Comparison of ENCODE assay signal across 10 cellular contexts in genomic region chr6:158313989-158314388, GRCh38. TPM values are rescaled to one million over a fixed set of nuclear protein-coding genes. Genes with fewer than 3 reads are reported as not detected.
DNase-seq lines count a peak whose midpoint lies in the region; ATAC-seq and TF ChIP-seq lines count a peak whose summit lies in the region.
"Had no signal": no experiment of that assay in that cellular context is flagged by ENCODE, and none has a peak within 500 bp of the region (broad histone marks: within the 10 kb centered on the region; RNA-seq: fewer than 3 reads in every experiment).

No MANE protein-coding gene starts in this region.

- H3K79me2 ChIP-seq in neural progenitor cell (ENCODE audit: low read depth): peaks cover 42% of the 10 kb centered on the region

- H3K9me3 ChIP-seq in WERI-Rb-1 (ENCODE audit: severe bottlenecking): no peaks in the 10 kb centered on the region
- no peaks in the 10 kb centered on the region for H3K9me3 ChIP-seq in aorta (ENCODE audit: control insufficient read depth, low read length)
- no peaks in the 10 kb centered on the region for H3K9me3 ChIP-seq in neural progenitor cell (ENCODE audit: low read depth)

- peaks cover 56% of the 10 kb centered on the region for H3K36me3 Mint-ChIP-seq in neural progenitor cell
- H3K36me3 Mint-ChIP-seq in endothelial cell (ENCODE audit: low read depth, unreplicated experiment): peaks cover 40% of the 10 kb centered on the region

- H3K4me1 ChIP-seq in aorta (ENCODE audit: control insufficient read depth in 1 of 2, insufficient read depth in 2 of 2, low read length in 2 of 2) (no peaks in the 10 kb centered on the region), neural progenitor cell (no peaks in the 10 kb centered on the region)

- peak; percentile 70 for ATAC-seq in HG02981 (IDR thresholded peaks at IDR 0.05; ENCODE audit: unreplicated experiment)
- no peak for ATAC-seq in aorta (ENCODE audit: low FRiP score)

- peak overlapping the region; percentile 85 for H3K27ac ChIP-seq in WERI-Rb-1
- no peak overlapping the region for H3K27ac ChIP-seq in aorta (ENCODE audit: low read depth in 1 of 2, low read length in 2 of 2)
- H3K27ac ChIP-seq in neural progenitor cell: no peak overlapping the region
- H3K27ac ChIP-seq: PC-9 had no signal

- intact Hi-C loops in aorta (cut with DNase I): no loop called here

- peaks cover 48% of the 10 kb centered on the region for H3K36me3 ChIP-seq in WERI-Rb-1
- H3K36me3 ChIP-seq in aorta (ENCODE audit: control insufficient read depth in 1 of 2, insufficient read depth in 2 of 2, low read length in 1 of 2): no peaks in the 10 kb centered on the region
- H3K36me3 ChIP-seq in neural progenitor cell: peaks cover 14% of the 10 kb centered on the region

- no peak overlapping the region for H3K4me2 ChIP-seq in neural progenitor cell
- H3K4me2 ChIP-seq: PC-9 had no signal

- H3K27me3 ChIP-seq in WERI-Rb-1 (ENCODE audit: insufficient read depth, low read depth, severe bottlenecking): no peaks in the 10 kb centered on the region
- no peaks in the 10 kb centered on the region for H3K27me3 ChIP-seq in aorta (ENCODE audit: control insufficient read depth in 1 of 2, insufficient read depth in 2 of 2, low read length in 1 of 2)
- H3K27me3 ChIP-seq in neural progenitor cell: no peaks in the 10 kb centered on the region

- H4K20me1 ChIP-seq in neural progenitor cell (ENCODE audit: low read depth): no peaks in the 10 kb centered on the region

- H3K4me1 Mint-ChIP-seq in neural progenitor cell: peaks cover 15% of the 10 kb centered on the region
- no peaks in the 10 kb centered on the region for H3K4me1 Mint-ChIP-seq in endothelial cell (ENCODE audit: unreplicated experiment)

- no peak overlapping the region for H3K9ac ChIP-seq in neural progenitor cell

- H3F3A ChIP-seq in neural progenitor cell (ENCODE audit: low read depth): no peaks in the 10 kb centered on the region

- 80 to 85% methylated on average over 9 of the region's 9 CpGs for WGBS in aorta, 2 donors

- no peak overlapping the region for H3K4me3 ChIP-seq in WERI-Rb-1 (ENCODE audit: low read depth, low read length)
- no peak overlapping the region for H3K4me3 ChIP-seq in aorta (ENCODE audit: low read length in 2 of 2)
- no peak overlapping the region for H3K4me3 ChIP-seq in neural progenitor cell
- H3K4me3 ChIP-seq: PC-9 had no signal

- H3K27me3 Mint-ChIP-seq in neural progenitor cell (ENCODE audit: insufficient read depth, low read depth) (no peaks in the 10 kb centered on the region), endothelial cell (ENCODE audit: unreplicated experiment) (peaks cover 3% of the 10 kb centered on the region)
- H3K27me3 Mint-ChIP-seq: CD8-positive, alpha-beta memory T cell had no signal

- H3K9me3 Mint-ChIP-seq in neural progenitor cell (peaks cover 25% of the 10 kb centered on the region), endothelial cell (ENCODE audit: unreplicated experiment) (no peaks in the 10 kb centered on the region)
- H3K9me3 Mint-ChIP-seq: CD8-positive, alpha-beta memory T cell had no signal

- no peak overlapping the region for H2AFZ ChIP-seq in neural progenitor cell (replicated peaks)
- H2AFZ ChIP-seq: PC-9 had no signal

- no peak for TF ChIP-seq CTCF in WERI-Rb-1 (IDR thresholded peaks at IDR 0.05; ENCODE audit: low read depth, low read length)
- TF ChIP-seq CTCF in neural progenitor cell (IDR thresholded peaks at IDR 0.05): no peak
- no peak for TF ChIP-seq CTCF in endothelial cell (IDR thresholded peaks at IDR 0.05; ENCODE audit: unreplicated experiment)

- DNase-seq in stimulated activated CD4-positive, alpha-beta T cell treated with anti-CD3 and anti-CD28 coated beads, Interleukin-1b, Interleukin-23, amount 100 ng/mL, for 48 hours: peak; percentile 3
- no peak for DNase-seq in stimulated activated CD4-positive, alpha-beta T cell treated with anti-CD3 and anti-CD28 coated beads, Interleukin-2, amount 100 ng/mL, for 48 hours
- DNase-seq in WERI-Rb-1 (peak; percentile 30), aorta (peak; percentile 60 to 62), neural progenitor cell (ENCODE audit: low spot score) (no peak), iPS-NIHi7 (ENCODE audit: extremely low spot score) (no peak), endothelial cell (ENCODE audit: low spot score) (no peak)
- DNase-seq: CD8-positive, alpha-beta memory T cell; PC-9 had no signal

- no peak overlapping the region for H3K27ac Mint-ChIP-seq in neural progenitor cell
- H3K27ac Mint-ChIP-seq in endothelial cell (ENCODE audit: unreplicated experiment): no peak overlapping the region
- H3K27ac Mint-ChIP-seq: CD8-positive, alpha-beta memory T cell had no signal

- no peak overlapping the region for H3K4me3 Mint-ChIP-seq in neural progenitor cell
- H3K4me3 Mint-ChIP-seq in endothelial cell (ENCODE audit: unreplicated experiment): no peak overlapping the region
- H3K4me3 Mint-ChIP-seq: CD8-positive, alpha-beta memory T cell had no signal

RNA-seq across cellular contexts. Expression of gene TULP4, which starts 1.7 kb away (rescaled TPM):
- total RNA-seq in aorta (10 to 100 TPM; 63.4 to 86.1 TPM), neural progenitor cell (ENCODE audit: low replicate concordance) (143 and 252 TPM in 2 replicates), endothelial cell (ENCODE audit: unreplicated experiment) (117 TPM)
- 10 to 100 TPM in 1 of 2 donors, 1 to 10 TPM in 1; 2.4 to 16.7 TPM for polyA plus RNA-seq in aorta

Comparison
In these comparisons a context has a peak if more than half of its experiments do, and no peak if none do; other contexts are left out.
1. DNase-seq: peak in stimulated activated CD4-positive, alpha-beta T cell treated with anti-CD3 and anti-CD28 coated beads, Interleukin-1b, Interleukin-23, amount 100 ng/mL, for 48 hours (single experiment), WERI-Rb-1 (single experiment) and aorta (2 of 2); none in stimulated activated CD4-positive, alpha-beta T cell treated with anti-CD3 and anti-CD28 coated beads, Interleukin-2, amount 100 ng/mL, for 48 hours (0 of 2), neural progenitor cell (single experiment), iPS-NIHi7 (single experiment) and endothelial cell (single experiment).